ENCODE assay signal across 1 cellular context in genomic region chr9:90296539-90296938, GRCh38.
TF ChIP-seq lines count a peak whose summit lies in the region.

No MANE protein-coding gene starts in this region.

TF ChIP-seq in neural cell, 6 proteins besides CTCF, POLR2A, EP300 and RAD21 (continued from another document):
- TF ChIP-seq, protein P1, sequence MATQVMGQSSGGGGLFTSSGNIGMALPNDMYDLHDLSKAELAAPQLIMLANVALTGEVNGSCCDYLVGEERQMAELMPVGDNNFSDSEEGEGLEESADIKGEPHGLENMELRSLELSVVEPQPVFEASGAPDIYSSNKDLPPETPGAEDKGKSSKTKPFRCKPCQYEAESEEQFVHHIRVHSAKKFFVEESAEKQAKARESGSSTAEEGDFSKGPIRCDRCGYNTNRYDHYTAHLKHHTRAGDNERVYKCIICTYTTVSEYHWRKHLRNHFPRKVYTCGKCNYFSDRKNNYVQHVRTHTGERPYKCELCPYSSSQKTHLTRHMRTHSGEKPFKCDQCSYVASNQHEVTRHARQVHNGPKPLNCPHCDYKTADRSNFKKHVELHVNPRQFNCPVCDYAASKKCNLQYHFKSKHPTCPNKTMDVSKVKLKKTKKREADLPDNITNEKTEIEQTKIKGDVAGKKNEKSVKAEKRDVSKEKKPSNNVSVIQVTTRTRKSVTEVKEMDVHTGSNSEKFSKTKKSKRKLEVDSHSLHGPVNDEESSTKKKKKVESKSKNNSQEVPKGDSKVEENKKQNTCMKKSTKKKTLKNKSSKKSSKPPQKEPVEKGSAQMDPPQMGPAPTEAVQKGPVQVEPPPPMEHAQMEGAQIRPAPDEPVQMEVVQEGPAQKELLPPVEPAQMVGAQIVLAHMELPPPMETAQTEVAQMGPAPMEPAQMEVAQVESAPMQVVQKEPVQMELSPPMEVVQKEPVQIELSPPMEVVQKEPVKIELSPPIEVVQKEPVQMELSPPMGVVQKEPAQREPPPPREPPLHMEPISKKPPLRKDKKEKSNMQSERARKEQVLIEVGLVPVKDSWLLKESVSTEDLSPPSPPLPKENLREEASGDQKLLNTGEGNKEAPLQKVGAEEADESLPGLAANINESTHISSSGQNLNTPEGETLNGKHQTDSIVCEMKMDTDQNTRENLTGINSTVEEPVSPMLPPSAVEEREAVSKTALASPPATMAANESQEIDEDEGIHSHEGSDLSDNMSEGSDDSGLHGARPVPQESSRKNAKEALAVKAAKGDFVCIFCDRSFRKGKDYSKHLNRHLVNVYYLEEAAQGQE (IDR thresholded peaks at IDR 0.05; ENCODE audit: borderline replicate concordance) = peak; percentile 48
- TF ChIP-seq TAF1 (IDR thresholded peaks at IDR 0.05; ENCODE audit: low read depth) = no peak
- no peak for TF ChIP-seq EZH2 (IDR thresholded peaks at IDR 0.05; ENCODE audit: borderline replicate concordance, insufficient read depth, low read length, poor library complexity, severe bottlenecking)
